Comparison of ENCODE assay signal across 23 cellular contexts in the genomic region with DNA sequence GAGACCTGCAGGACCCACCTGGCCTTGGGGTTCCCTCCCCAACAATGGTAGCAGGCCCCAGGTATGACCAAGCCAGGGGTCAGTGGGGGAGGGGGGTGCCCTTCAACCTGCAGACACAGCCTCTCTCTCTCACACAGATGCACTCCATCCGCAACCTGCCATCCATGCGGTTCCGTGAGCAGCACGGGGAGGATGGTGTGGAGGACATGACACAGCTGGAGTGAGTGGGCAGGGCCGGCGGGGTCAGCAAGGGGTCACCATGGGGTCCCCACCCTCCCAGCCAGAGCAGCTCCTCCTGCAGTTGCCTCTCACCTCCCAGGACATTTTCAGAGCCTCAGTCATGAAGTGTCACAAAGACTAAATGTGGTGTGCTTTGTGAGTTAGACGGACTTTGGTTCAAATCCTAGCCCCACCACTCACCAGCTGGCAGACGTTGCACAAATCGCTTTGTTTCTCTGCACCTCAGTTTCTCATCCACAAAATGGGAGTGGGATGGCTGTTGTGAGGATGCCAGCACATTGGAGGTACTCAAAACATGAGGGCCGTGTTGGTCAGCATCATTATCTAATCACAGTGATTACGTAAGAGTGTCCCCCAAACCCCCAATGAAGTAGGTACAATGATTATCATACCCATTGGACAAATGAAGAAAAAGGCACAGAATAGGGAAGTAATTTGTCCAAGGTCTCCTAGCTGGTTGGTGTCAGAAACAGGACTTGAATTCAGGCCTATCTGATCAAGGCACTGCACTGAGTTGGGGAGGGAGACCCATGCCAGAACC.
"Had no signal": no experiment of that assay in that cellular context is flagged by ENCODE, and none has a peak within 500 bp of the region (broad histone marks: within the 10 kb centered on the region; RNA-seq: fewer than 3 reads in every experiment).

No MANE protein-coding gene starts in this region.

- H3K9ac ChIP-seq: neural progenitor cell had no signal

- H3K4me3 ChIP-seq: dorsolateral prefrontal cortex, gastroesophageal sphincter, heart left ventricle, hepatocyte, left lung, mucosa of descending colon, neural progenitor cell, prostate gland, right atrium auricular region, sigmoid colon, stomach, thyroid gland had no signal

- H3K27ac ChIP-seq: dorsolateral prefrontal cortex, foreskin keratinocyte, gastroesophageal sphincter, heart left ventricle, hepatocyte, left lung, neural progenitor cell, prostate gland, right atrium auricular region, sigmoid colon, stomach, thyroid gland had no signal

- H2AFZ ChIP-seq: hepatocyte, neural progenitor cell had no signal

- ATAC-seq: foreskin keratinocyte; gastroesophageal sphincter; heart left ventricle; left lung; mucosa of descending colon; natural killer cell treated with Interleukin-12 subunit alpha and Interleukin-12 subunit beta and Interleukin-15 and Interleukin-18, amount 100 ng/mL, for 72 hours; stimulated activated effector memory CD8-positive, alpha-beta T cell treated with anti-CD3 and anti-CD28 coated beads, Interleukin-12 subunit alpha, Interleukin-12 subunit beta, amount 100 ng/mL, for 72 hours had no signal

- H3K79me2 ChIP-seq: hepatocyte had no signal

- H3K4me2 ChIP-seq: hepatocyte, neural progenitor cell had no signal

- DNase-seq: dorsolateral prefrontal cortex; effector CD4-positive, alpha-beta T cell; foreskin keratinocyte; heart left ventricle; kidney; mesenchymal stem cell; mucosa of descending colon; naive B cell; nucleus accumbens; sigmoid colon; stimulated activated CD4-positive, alpha-beta T cell treated with anti-CD3 and anti-CD28 coated beads, Interleukin-2, amount 100 ng/mL, for 24 hours; stimulated activated CD4-positive, alpha-beta T cell treated with anti-CD3 and anti-CD28 coated beads, Interleukin-4, amount 100 ng/mL, for 24 hours; stimulated activated naive CD4-positive, alpha-beta T cell treated with Interleukin-2 at 50 U/mL for 16 hours; stomach; thyroid gland had no signal

- H3K4me1 ChIP-seq: foreskin keratinocyte, gastroesophageal sphincter, heart left ventricle, left lung, neural progenitor cell, prostate gland, right atrium auricular region, sigmoid colon, stomach, thyroid gland had no signal

- H3K27me3 ChIP-seq: dorsolateral prefrontal cortex, foreskin keratinocyte, hepatocyte, neural progenitor cell, right atrium auricular region, thyroid gland had no signal

- FAIRE-seq: kidney had no signal

- H3K36me3 ChIP-seq: gastroesophageal sphincter, heart left ventricle, left lung, neural progenitor cell, prostate gland, right atrium auricular region, sigmoid colon, stomach, thyroid gland had no signal

- H3K9me3 ChIP-seq: gastroesophageal sphincter, prostate gland, right atrium auricular region, thyroid gland had no signal
